Comparison of ENCODE assay signal across 2 cellular contexts in genomic region chrX:50169717-50170116, GRCh38.
TF ChIP-seq lines count a peak whose summit lies in the region.

No MANE protein-coding gene starts in this region.

TF ChIP-seq in H1, 55 proteins besides CTCF, POLR2A, EP300 and RAD21:
- no peak for TF ChIP-seq EZH2 (IDR thresholded peaks at IDR 0.05; ENCODE audit: low read depth, low read length, severe bottlenecking)
- no peak for TF ChIP-seq TCF12 (IDR thresholded peaks at IDR 0.05; ENCODE audit: low read depth, low read length)
- no peak for TF ChIP-seq SUZ12 (IDR thresholded peaks at IDR 0.05; ENCODE audit: low read length)
- no peak for TF ChIP-seq KDM4A (IDR thresholded peaks at IDR 0.05; ENCODE audit: low read depth, low read length, severe bottlenecking)
- no peak for TF ChIP-seq HDAC2 (IDR thresholded peaks at IDR 0.05; ENCODE audit: borderline replicate concordance in 1 of 2, low read depth in 2 of 2, low read length in 2 of 2)
- TF ChIP-seq PHF8 (conservative IDR thresholded peaks at IDR 0.05; ENCODE audit: low read depth, low read length), result no peak
- TF ChIP-seq HDAC6 (IDR thresholded peaks at IDR 0.05; ENCODE audit: low read depth, low read length), result no peak
- TF ChIP-seq SP4 (IDR thresholded peaks at IDR 0.05; ENCODE audit: low read length), result no peak
- no peak for TF ChIP-seq NANOG (IDR thresholded peaks at IDR 0.05; ENCODE audit: insufficient read depth, low read depth, low read length, poor library complexity, severe bottlenecking)
- no peak for TF ChIP-seq RBBP5 (IDR thresholded peaks at IDR 0.05; ENCODE audit: borderline replicate concordance, low read depth, low read length)
- TF ChIP-seq SIN3A (conservative IDR thresholded peaks at IDR 0.05 in 1 of 2, IDR thresholded peaks at IDR 0.05 in 1 of 2; ENCODE audit: low read depth in 1 of 2, low read length in 2 of 2), result no peak
- no peak for TF ChIP-seq CHD2 (IDR thresholded peaks at IDR 0.05; ENCODE audit: low read length)
- no peak for TF ChIP-seq SAP30 (IDR thresholded peaks at IDR 0.05; ENCODE audit: insufficient read depth, insufficient replicate concordance, low read length)
- no peak for TF ChIP-seq KDM5A (IDR thresholded peaks at IDR 0.05; ENCODE audit: low read length)
- no peak for TF ChIP-seq CBX8 (IDR thresholded peaks at IDR 0.05; ENCODE audit: borderline replicate concordance, low read depth, low read length)
- TF ChIP-seq JUN (IDR thresholded peaks at IDR 0.05; ENCODE audit: low read depth, low read length), result no peak
- TF ChIP-seq MAX (IDR thresholded peaks at IDR 0.05), result no peak
- no peak for TF ChIP-seq ATF2 (IDR thresholded peaks at IDR 0.05; ENCODE audit: low read length)
- no peak for TF ChIP-seq POLR2AphosphoS5 (IDR thresholded peaks at IDR 0.05; ENCODE audit: low read depth, low read length)

TF ChIP-seq in SK-N-SH treated with all-trans-retinoic acid at 6 μM for 48 hours, 23 proteins besides CTCF, POLR2A, EP300 and RAD21:
- TF ChIP-seq POU6F1 (CRISPR knock-in tag; IDR thresholded peaks at IDR 0.05; ENCODE audit: borderline replicate concordance, low read depth), result no peak
- TF ChIP-seq BACH2 (CRISPR knock-in tag; IDR thresholded peaks at IDR 0.05; ENCODE audit: borderline replicate concordance), result no peak
- no peak for TF ChIP-seq CREB5 (CRISPR knock-in tag; IDR thresholded peaks at IDR 0.05; ENCODE audit: low read depth)
- no peak for TF ChIP-seq ZFP30 (CRISPR knock-in tag; IDR thresholded peaks at IDR 0.05)
- no peak for TF ChIP-seq PPARA (CRISPR knock-in tag; IDR thresholded peaks at IDR 0.05; ENCODE audit: borderline replicate concordance)
- no peak for TF ChIP-seq TOX (CRISPR knock-in tag; IDR thresholded peaks at IDR 0.05; ENCODE audit: borderline replicate concordance)
- no peak for TF ChIP-seq ARNTL (CRISPR knock-in tag; IDR thresholded peaks at IDR 0.05; ENCODE audit: borderline replicate concordance, low read depth)
- no peak for TF ChIP-seq TCF4 (CRISPR knock-in tag; IDR thresholded peaks at IDR 0.05; ENCODE audit: borderline replicate concordance)
- TF ChIP-seq CSDC2 (CRISPR knock-in tag; IDR thresholded peaks at IDR 0.05), result no peak
- TF ChIP-seq ZNF8 (CRISPR knock-in tag; IDR thresholded peaks at IDR 0.05), result no peak
- TF ChIP-seq PATZ1 (CRISPR knock-in tag; IDR thresholded peaks at IDR 0.05; ENCODE audit: borderline replicate concordance), result no peak
- no peak for TF ChIP-seq OSR1 (CRISPR knock-in tag; IDR thresholded peaks at IDR 0.05)
- no peak for TF ChIP-seq TSHZ2 (CRISPR knock-in tag; IDR thresholded peaks at IDR 0.05)
- TF ChIP-seq ZNF70 (CRISPR knock-in tag; IDR thresholded peaks at IDR 0.05), result no peak
- no peak for TF ChIP-seq SNAI2 (CRISPR knock-in tag; IDR thresholded peaks at IDR 0.05)
- TF ChIP-seq ZFP3 (CRISPR knock-in tag; IDR thresholded peaks at IDR 0.05), result no peak
